Comparison of ENCODE assay signal across 8 cellular contexts in the genomic region with DNA sequence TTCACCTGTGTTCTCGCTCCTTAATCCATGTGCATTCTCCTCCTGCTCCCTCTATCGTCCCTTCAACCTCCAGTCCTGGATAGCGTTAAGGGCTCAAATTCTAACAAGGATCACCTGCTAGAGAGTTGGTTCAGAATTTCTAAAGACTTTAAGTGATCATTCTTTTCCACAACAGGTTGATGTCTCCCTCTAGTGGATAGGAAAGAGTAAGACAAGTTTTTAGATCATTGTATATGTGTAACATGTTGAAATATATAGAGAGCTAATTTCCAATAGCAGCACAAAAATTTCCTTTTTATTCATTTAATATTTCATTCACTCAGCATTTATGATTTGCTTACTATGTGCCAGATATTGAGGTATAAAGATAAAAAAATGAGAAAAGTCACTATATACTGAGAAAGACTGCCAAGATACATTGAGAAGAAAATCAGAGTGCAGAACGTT. TPM values are rescaled to one million over a fixed set of nuclear protein-coding genes. Genes with fewer than 3 reads are reported as not detected.
DNase-seq lines count a peak whose midpoint lies in the region; ATAC-seq, FAIRE-seq and TF ChIP-seq lines count a peak whose summit lies in the region.

No MANE protein-coding gene starts in this region.

- peaks cover 25% of the 10 kb centered on the region for H3K27me3 Mint-ChIP-seq in T-helper 17 cell

- DNase-seq in AG08395 (ENCODE audit: low spot score) (peak; percentile 70), GM12892 (ENCODE audit: insufficient read length) (peak; percentile 42), NCI-H1694 treated with DMSO at 0.1 percent for 48 hours (lab: John Stamatoyannopoulos, UW) (peak; percentile 89), T-helper 17 cell (no peak), fibroblast of the conjunctiva (ENCODE audit: low read depth) (peak; percentile 44), pancreas (no peak), activated gamma-delta T cell treated with Interleukin-2 at 50 U/mL for 16 hours (no peak)

- H3K9me3 ChIP-seq in T-helper 17 cell (ENCODE audit: control insufficient read depth, low read length, poor library complexity, severe bottlenecking) (no peaks in the 10 kb centered on the region), pancreas (no peaks in the 10 kb centered on the region)

- FAIRE-seq in GM12892 (lab: Jason Lieb, UNC) = peak; percentile 80
- peak; percentile 95 for FAIRE-seq in pancreas (lab: Jason Lieb, UNC)

- no peak overlapping the region for H3K4me3 ChIP-seq in pancreas

- H3K4me1 ChIP-seq in pancreas = peaks cover 0 to 7% (median 0%) of the 10 kb centered on the region in 3 donors

- no peak for TF ChIP-seq POLR2A in GM12892 (IDR thresholded peaks at IDR 0.05; ENCODE audit: low read depth, low read length)

- TF ChIP-seq CTCF in pancreas (IDR thresholded peaks at IDR 0.05) = peak; percentile 52 to 72 (median 59)

- no peaks in the 10 kb centered on the region for H3K36me3 Mint-ChIP-seq in T-helper 17 cell (ENCODE audit: low read depth)

- no peak overlapping the region for H3K27ac ChIP-seq in pancreas

- H3K27ac Mint-ChIP-seq in T-helper 17 cell = no peak overlapping the region

- H3K4me1 Mint-ChIP-seq in T-helper 17 cell = no peaks in the 10 kb centered on the region

- H3K36me3 ChIP-seq in pancreas = no peaks in the 10 kb centered on the region

- H3K27me3 ChIP-seq in pancreas = no peaks in the 10 kb centered on the region

- WGBS in pancreas, 2 donors = 15 to 18% methylated on average over 4 of the region's 4 CpGs

- intact Hi-C loops in pancreas (cut with DNase I) = no loop called here

- ATAC-seq in T-helper 17 cell (peak; percentile 75), pancreas (peak; percentile 69 to 93 (median 88)), GM18498 (IDR thresholded peaks at IDR 0.05; ENCODE audit: unreplicated experiment) (no peak)

- no peak overlapping the region for H3K4me3 Mint-ChIP-seq in T-helper 17 cell

RNA-seq across cellular contexts. Expression of a gene that starts 9.3 kb away (rescaled TPM):
- polyA plus RNA-seq in GM12892 (2012; ENCODE audit: missing spikeins) = 0.66 TPM
- total RNA-seq in T-helper 17 cell (under 1 TPM; 0.29 to 0.42 TPM), pancreas (under 1 TPM; 0.08 to 0.78 (median 0.22) TPM)
- polyA plus RNA-seq in pancreas = under 1 TPM; 0.09 to 0.19 TPM

Comparison
In these comparisons a context has a peak if more than half of its experiments do, and no peak if none do; other contexts are left out.
1. DNase-seq: peak in AG08395 (single experiment), GM12892 (single experiment), NCI-H1694 treated with DMSO at 0.1 percent for 48 hours (single experiment) and fibroblast of the conjunctiva (single experiment); none in T-helper 17 cell (0 of 3), pancreas (0 of 6) and activated gamma-delta T cell treated with Interleukin-2 at 50 U/mL for 16 hours (single experiment).